In genomic region chr20:8220716-8221115, GRCh38 we compare ENCODE assay signal across 23 cellular contexts.
"Had no signal": no experiment of that assay in that cellular context is flagged by ENCODE, and none has a peak within 500 bp of the region (broad histone marks: within the 10 kb centered on the region; RNA-seq: fewer than 3 reads in every experiment).

No MANE protein-coding gene starts in this region.

- H3K36me3 ChIP-seq: heart right ventricle, left lung, neural progenitor cell, right atrium auricular region, stomach, thyroid gland had no signal

- H3K4me3 ChIP-seq: heart right ventricle, left lung, mucosa of descending colon, neural progenitor cell, right atrium auricular region, stomach, thyroid gland had no signal

- H3K9me3 ChIP-seq: left lung, mucosa of descending colon, right atrium auricular region, stomach, thyroid gland had no signal

- H2AFZ ChIP-seq: neural progenitor cell, parathyroid adenoma had no signal

- H3K27ac ChIP-seq: foreskin keratinocyte, heart right ventricle, left lung, neural progenitor cell, parathyroid adenoma, right atrium auricular region, stomach, thyroid gland had no signal

- H3K9ac ChIP-seq: neural progenitor cell, parathyroid adenoma had no signal

- ATAC-seq: effector memory CD8-positive, alpha-beta T cell; foreskin keratinocyte; heart right ventricle; left cardiac atrium; left lung; mucosa of descending colon; naive thymus-derived CD4-positive, alpha-beta T cell; sciatic nerve; stimulated activated effector memory CD8-positive, alpha-beta T cell treated with anti-CD3 and anti-CD28 coated beads, Interleukin-12 subunit alpha, Interleukin-12 subunit beta, amount 100 ng/mL, for 72 hours had no signal

- H3K27me3 ChIP-seq: foreskin keratinocyte, heart right ventricle, left lung, neural progenitor cell, right atrium auricular region, stomach, thyroid gland had no signal

- DNase-seq: cortex of kidney; effector memory CD8-positive, alpha-beta T cell; erythroblast; foreskin keratinocyte; glutamatergic neuron; heart right ventricle; hippocampal formation; left cardiac atrium; left lung; mesenchymal stem cell; mucosa of descending colon; naive thymus-derived CD4-positive, alpha-beta T cell; stimulated activated CD4-positive, alpha-beta T cell treated with anti-CD3 and anti-CD28 coated beads, Interleukin-2, amount 100 ng/mL, for 24 hours; stimulated activated CD4-positive, alpha-beta T cell treated with anti-CD3 and anti-CD28 coated beads, Interleukin-4, amount 100 ng/mL, for 24 hours; stimulated activated naive CD4-positive, alpha-beta T cell treated with Interleukin-2 at 50 U/mL for 16 hours; stomach; thyroid gland; trophoblast cell had no signal

- H3K4me1 ChIP-seq: foreskin keratinocyte, left lung had no signal

- H3K4me2 ChIP-seq: neural progenitor cell had no signal
